9 cellular contexts compared by ENCODE assay signal in the genomic region with DNA sequence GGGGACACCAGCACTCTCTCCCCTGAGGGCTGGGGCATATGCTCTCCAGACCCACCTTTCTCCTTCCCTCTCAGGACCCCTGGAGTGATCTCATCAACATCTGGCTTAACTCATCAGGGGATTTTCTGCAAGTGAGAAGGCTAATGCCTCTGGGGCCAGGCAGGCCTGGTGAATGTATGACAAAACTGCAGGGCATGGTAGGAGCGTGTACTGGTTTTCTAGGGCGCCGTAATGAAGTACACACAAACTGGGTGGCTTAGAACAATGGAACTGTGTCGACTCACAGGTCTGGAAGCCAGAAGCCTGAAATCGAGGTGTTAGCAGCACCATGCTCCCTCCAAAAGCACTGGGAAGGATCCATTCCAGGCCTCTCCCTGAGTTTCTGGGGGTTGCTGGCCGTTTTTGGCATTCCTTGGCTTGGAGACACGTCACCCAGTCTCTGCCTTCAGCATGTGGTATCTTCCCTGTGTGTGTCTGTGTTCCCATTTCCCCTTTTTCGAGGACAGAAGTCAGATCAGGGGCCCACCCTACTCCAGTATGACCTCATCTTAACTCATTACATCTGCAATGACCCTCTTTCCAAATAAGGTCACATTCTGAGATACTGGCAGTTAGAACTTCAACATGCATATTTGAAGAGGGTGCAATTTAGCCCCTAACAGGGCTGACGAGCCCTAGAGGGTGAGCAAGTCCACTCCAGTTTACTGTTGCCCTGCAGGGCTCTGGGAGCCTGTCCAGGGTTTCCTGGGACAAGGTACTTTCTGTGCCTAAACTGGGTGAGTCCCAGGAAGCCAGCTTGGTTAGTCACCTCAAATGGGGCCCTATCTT. TPM values are rescaled to one million over a fixed set of nuclear protein-coding genes. Genes with fewer than 3 reads are reported as not detected.
DNase-seq lines count a peak whose midpoint lies in the region; ATAC-seq, FAIRE-seq and TF ChIP-seq lines count a peak whose summit lies in the region.
"Had no signal": no experiment of that assay in that cellular context is flagged by ENCODE, and none has a peak within 500 bp of the region (broad histone marks: within the 10 kb centered on the region; RNA-seq: fewer than 3 reads in every experiment).

No MANE protein-coding gene starts in this region.

- no peak overlapping the region for H3K23ac ChIP-seq in mesendoderm (ENCODE audit: low read length)

- H3K9me3 ChIP-seq in GM12878 (replicated peaks; ENCODE audit: control insufficient read depth, insufficient read depth, low read length): no peaks in the 10 kb centered on the region

- H3K56ac ChIP-seq in mesendoderm (ENCODE audit: low read length): no peak overlapping the region

- H3K27me3 ChIP-seq in GM12878 (replicated peaks in 1 of 2; ENCODE audit: control insufficient read depth in 2 of 2, insufficient read depth in 2 of 2, low read length in 1 of 2) (no peaks in the 10 kb centered on the region), mesendoderm (ENCODE audit: insufficient read depth, low read length, poor library complexity) (no peaks in the 10 kb centered on the region)

- peaks cover 85% of the 10 kb centered on the region for H3K4me1 ChIP-seq in GM12878 (ENCODE audit: control insufficient read depth, insufficient read depth, low read length)
- H3K4me1 ChIP-seq in mesendoderm (ENCODE audit: control insufficient read depth, low read depth, low read length): peaks cover 4% of the 10 kb centered on the region

- no peak overlapping the region for H2BK5ac ChIP-seq in mesendoderm (ENCODE audit: low read length)

- DNase-seq in EL (peak; percentile 80), MV-4-11 (lab: John Stamatoyannopoulos, UW) (peak; percentile 98), GM12878 (ENCODE audit: low read depth, low spot score) (no peak), mesendoderm (peak; percentile 80), NCI-H226 (no peak), HuH-7.5 (ENCODE audit: low spot score) (no peak), urothelium cell line (ENCODE audit: low spot score) (no peak)

- WGBS in GM12878 (ENCODE audit: insufficient coverage, insufficient replicate concordance, low lambda C conversion rate, missing lambda C conversion rate): 44% methylated on average over 9 of the region's 9 CpGs
- WGBS in mesendoderm (ENCODE audit: extremely low coverage, insufficient coverage, low lambda C conversion rate): no CpG with 5 or more reads among the region's 9 CpGs

- intact Hi-C loops in GM12878 (cut with micrococcal nuclease; ENCODE audit: unreplicated experiment): loop anchor here (10.0 kb wide), 2 partner anchors 278 to 308 kb away; no protein-coding TSS in a partner anchor

- no peak for TF ChIP-seq CTCF in GM12878 (IDR thresholded peaks at IDR 0.05 in 2 of 3, conservative IDR thresholded peaks at IDR 0.05 in 1 of 3; ENCODE audit: control insufficient read depth in 2 of 3, extremely low read depth in 1 of 3, insufficient read depth in 1 of 3, low read depth in 3 of 3, low read length in 3 of 3)

- FAIRE-seq in GM12878 (lab: Jason Lieb, UNC) (no peak), urothelium cell line (lab: Jason Lieb, UNC) (no peak)
- FAIRE-seq: TTC549 had no signal

- TF ChIP-seq EP300 in GM12878 (IDR thresholded peaks at IDR 0.05; ENCODE audit: borderline replicate concordance in 1 of 2, control insufficient read depth in 1 of 2, low read depth in 2 of 2, low read length in 2 of 2): peak; percentile 38 to 75; a peak in 3 of 4 replicates

- SMC1A ChIA-PET in GM12878 (lab: Charles Lee; ENCODE audit: uncharacterized antibody, unreplicated experiment): interaction anchor here (0.8 to 8.3 kb wide), 11 partner anchors 9 to 465 kb away, joined by 3 to 117 read pairs (median 19); no protein-coding TSS in a partner anchor

- peak overlapping the region; percentile 21 for H2AFZ ChIP-seq in GM12878 (ENCODE audit: control insufficient read depth, low read depth, low read length)

- in situ Hi-C loops in GM12878 (cut with MboI): loop anchor here (10.0 kb wide), 1 partner anchor 288 kb away; no protein-coding TSS in a partner anchor

- H3K9ac ChIP-seq in GM12878 (ENCODE audit: control insufficient read depth, insufficient read depth, low read length) (peak overlapping the region; percentile 71), mesendoderm (ENCODE audit: low read length) (no peak overlapping the region)

- H3K79me2 ChIP-seq in GM12878 (ENCODE audit: control insufficient read depth, insufficient read depth, low read length) (no peaks in the 10 kb centered on the region), mesendoderm (ENCODE audit: control insufficient read depth, insufficient read depth, low read length) (no peaks in the 10 kb centered on the region)

- TF ChIP-seq POLR2A in GM12878 (IDR thresholded peaks at IDR 0.05; ENCODE audit: low read depth, low read length): no peak

- H3K27ac ChIP-seq in GM12878 (ENCODE audit: control insufficient read depth, insufficient read depth) (peak overlapping the region; percentile 92), mesendoderm (ENCODE audit: low read depth, low read length) (no peak overlapping the region)

- no peak overlapping the region for H4K8ac ChIP-seq in mesendoderm (ENCODE audit: low read depth, low read length)

- no peak overlapping the region for H3K4me3 ChIP-seq in GM12878
- no peak overlapping the region for H3K4me3 ChIP-seq in mesendoderm (ENCODE audit: low read length)

- H2BK120ac ChIP-seq in mesendoderm (ENCODE audit: low read depth, low read length): no peak overlapping the region

- H2AK5ac ChIP-seq in mesendoderm (ENCODE audit: low read length): no peak overlapping the region

- RAD21 ChIA-PET in GM12878 (lab: Charles Lee; ENCODE audit: unreplicated experiment): interaction anchor here (1.0 to 5.1 kb wide), 11 partner anchors 8 to 461 kb away, joined by 3 to 122 read pairs (median 14); a partner anchor contains a TSS

- no peak overlapping the region for H3K18ac ChIP-seq in mesendoderm (ENCODE audit: low read length)

- H4K5ac ChIP-seq in mesendoderm (ENCODE audit: low read length): no peak overlapping the region

- H3K36me3 ChIP-seq in GM12878 (ENCODE audit: control insufficient read depth in 2 of 2, insufficient read depth in 2 of 2, low read length in 1 of 2): no peaks in the 10 kb centered on the region
- no peaks in the 10 kb centered on the region for H3K36me3 ChIP-seq in mesendoderm (ENCODE audit: control insufficient read depth, insufficient read depth, low read length)

- CTCF ChIA-PET in GM12878 (lab: Yijun Ruan, JAX): interaction anchor here (1.0 to 4.7 kb wide), 8 partner anchors 8 to 90 kb away, joined by 3 to 41 read pairs (median 4); no protein-coding TSS in a partner anchor

- no peak overlapping the region for H3K4ac ChIP-seq in mesendoderm (ENCODE audit: low read depth, low read length)

- TSS peak; percentile 73 for BruUV-seq in GM12878 (replicated peaks; lab: Mats Ljungman, UMichigan)

- TF ChIP-seq RAD21 in GM12878 (IDR thresholded peaks at IDR 0.05; ENCODE audit: insufficient read depth, low read depth, low read length): no peak

- H3K4me2 ChIP-seq in GM12878 (ENCODE audit: control insufficient read depth, insufficient read depth) (0 out of 2 replicates have a peak overlapping the region, but pooled peaks have one; percentile 83), mesendoderm (ENCODE audit: low read length) (no peak overlapping the region)

- H4K20me1 ChIP-seq in GM12878 (ENCODE audit: control insufficient read depth, insufficient read depth): no peaks in the 10 kb centered on the region

- H2BK15ac ChIP-seq in mesendoderm (replicated peaks; ENCODE audit: low read depth): no peak overlapping the region

- POLR2A ChIA-PET in GM12878 (lab: Charles Lee): interaction anchor here (0.8 to 5.0 kb wide), 7 partner anchors 8 to 65 kb away, joined by 3 to 80 read pairs (median 21); a partner anchor contains a TSS

- no peaks in the 10 kb centered on the region for H3K79me1 ChIP-seq in mesendoderm (ENCODE audit: low read length)

- ATAC-seq in GM12878: peak; percentile 23
- ATAC-seq in HG02623 (IDR thresholded peaks at IDR 0.05; ENCODE audit: unreplicated experiment): no peak

TF ChIP-seq in GM12878, 131 proteins besides CTCF, POLR2A, EP300 and RAD21 (continues in another document):
- TF ChIP-seq ATF7 (IDR thresholded peaks at IDR 0.05; ENCODE audit: low read depth): peak; percentile 98
- peak; percentile 37 for TF ChIP-seq NR2F1 (conservative IDR thresholded peaks at IDR 0.05)
- TF ChIP-seq JUND (IDR thresholded peaks at IDR 0.05; ENCODE audit: low read depth, low read length): 0 out of 2 replicates have a peak, but pooled peaks have one; percentile 8
- peak; percentile 93 for TF ChIP-seq DPF2 (IDR thresholded peaks at IDR 0.05)
- no peak for TF ChIP-seq SIX5 (IDR thresholded peaks at IDR 0.05; ENCODE audit: low read depth, low read length, severe bottlenecking)
- no peak for TF ChIP-seq CREB1 (IDR thresholded peaks at IDR 0.05; ENCODE audit: low read depth)
- peak; percentile 58 for TF ChIP-seq JUNB (IDR thresholded peaks at IDR 0.05)
- TF ChIP-seq TCF12 (IDR thresholded peaks at IDR 0.05; ENCODE audit: low read depth, low read length): 0 out of 2 replicates have a peak, but pooled peaks have one; percentile 14

RNA-seq across cellular contexts. Expression of a gene that starts 45.5 kb away (rescaled TPM):
- total RNA-seq in GM12878 (2013; cell fraction: nucleolus; rRNA removed): 112 and 114 TPM in 2 replicates
- total RNA-seq in GM12878 (2014; rRNA removed) (65.0 and 66.7 TPM in 2 replicates), GM12878 (2014; rRNA removed; fragmentation: Illumina TruSeq; extraction: Trizol) (88.0 and 90.4 TPM in 2 replicates), GM12878 (2021) (76.0 and 78.6 TPM in 2 replicates)
- polyA plus RNA-seq in GM12878 (2011; ENCODE audit: low read depth): 28.1 TPM
- polyA plus RNA-seq in GM12878 (2011; rRNA removed) (129 and 157 TPM in 2 replicates), GM12878 (2014; fragmentation: Illumina TruSeq; extraction: Trizol) (86.0 and 90.8 TPM in 2 replicates), GM12878 (2014; fragmentation: Nextera tagmentation; extraction: Ambion mirVana) (10 to 100 TPM; 37.2 to 42.8 TPM), GM12878 (2014; rRNA removed) (54.8 and 59.9 TPM in 2 replicates), GM12878 (2016; fragmentation: Nextera tagmentation; extraction: Ambion mirVana) (10 to 100 TPM; 13.3 to 60.8 TPM)
- polyA plus RNA-seq in GM12878 (2011; cell fraction: cytosol; rRNA removed): 49.4 and 63.1 TPM in 2 replicates
- 53.4 and 55.1 TPM in 2 replicates for polyA plus RNA-seq in GM12878 (2011; cell fraction: nucleus; rRNA removed)
- polyA plus RNA-seq in GM12878 (2012): 36.8 and 45.6 TPM in 2 replicates
- 119 and 163 TPM in 2 replicates for polyA minus RNA-seq in GM12878 (2011; rRNA and poly(A)+ RNA removed)
- polyA minus RNA-seq in GM12878 (2011; cell fraction: cytosol; rRNA and poly(A)+ RNA removed): 63.6 and 69.4 TPM in 2 replicates
- polyA minus RNA-seq in GM12878 (2011; cell fraction: nucleus; rRNA and poly(A)+ RNA removed): 36.1 and 66.9 TPM in 2 replicates
- 33.4 TPM for polyA plus RNA-seq in mesendoderm (2013, experiment 1 of 2)
- polyA plus RNA-seq in mesendoderm (2013, experiment 2 of 2): 34.1 TPM

Comparison
In these comparisons a context has a peak if more than half of its experiments do, and no peak if none do; other contexts are left out.
1. DNase-seq: peak in EL (single experiment), MV-4-11 (single experiment) and mesendoderm (single experiment); none in GM12878 (single experiment), NCI-H226 (single experiment), HuH-7.5 (single experiment) and urothelium cell line (single experiment).